In genomic region chr17:70604854-70605253, GRCh38 we compare ENCODE assay signal across 1 cellular context.
TF ChIP-seq lines count a peak whose summit lies in the region.

No MANE protein-coding gene starts in this region.

TF ChIP-seq in WTC11, 78 proteins besides CTCF, POLR2A, EP300 and RAD21 (continued from another document):
- no peak for TF ChIP-seq ZSCAN18 (CRISPR knock-in tag; IDR thresholded peaks at IDR 0.05)
